In genomic region chr5:38466444-38467189, GRCh38 we compare ENCODE assay signal across 11 cellular contexts.
DNase-seq lines count a peak whose midpoint lies in the region; ATAC-seq, FAIRE-seq and TF ChIP-seq lines count a peak whose summit lies in the region.
"Had no signal": no experiment of that assay in that cellular context is flagged by ENCODE, and none has a peak within 500 bp of the region (broad histone marks: within the 10 kb centered on the region; RNA-seq: fewer than 3 reads in every experiment).

No MANE protein-coding gene starts in this region.

- H3K4me3 ChIP-seq in AG10803 (ENCODE audit: low read length) (no peak overlapping the region), heart left ventricle (no peak overlapping the region)
- H3K4me3 ChIP-seq: cardiac muscle cell had no signal

- H3K9me3 ChIP-seq in heart left ventricle = no peaks in the 10 kb centered on the region

- no peak for FAIRE-seq in RCC 7860 (lab: Jason Lieb, UNC)
- FAIRE-seq: GM12892 had no signal

- WGBS in heart left ventricle, 4 donors = 41 to 58% (median 46%) methylated on average over 18 to 23 of the region's 23 CpGs

- intact Hi-C loops in heart left ventricle (cut with DNase I) = no loop called here
- intact Hi-C loops in posterior cingulate gyrus (cut with DNase I) = no loop called here

- peaks cover 17 to 82% (median 71%) of the 10 kb centered on the region in 12 donors for H3K4me1 ChIP-seq in heart left ventricle

- DNase-seq in AG10803 (ENCODE audit: low read depth) = peak; percentile 60
- peak; percentile 11 for DNase-seq in astrocyte of the hippocampus (ENCODE audit: low read depth, low spot score)
- DNase-seq in heart left ventricle = peak; percentile 76 to 87 (median 83)
- DNase-seq in posterior cingulate gyrus = peak; percentile 32 to 89 (median 60)
- DNase-seq in RCC 7860 (ENCODE audit: low spot score) = no peak

- TF ChIP-seq POLR2A in heart left ventricle (IDR thresholded peaks at IDR 0.05) (no peak), GM18505 (IDR thresholded peaks at IDR 0.05; ENCODE audit: borderline replicate concordance, extremely low read depth, insufficient read depth, insufficient read length) (no peak)

- H3K27me3 ChIP-seq in heart left ventricle = peaks cover 0 to 46% (median 0%) of the 10 kb centered on the region in 9 donors
- H3K27me3 ChIP-seq: cardiac muscle cell had no signal

- no peaks in the 10 kb centered on the region for H3K36me3 ChIP-seq in heart left ventricle
- H3K36me3 ChIP-seq: cardiac muscle cell had no signal

- peak; percentile 61 to 75 (median 66) for ATAC-seq in heart left ventricle
- ATAC-seq in HG03457 (IDR thresholded peaks at IDR 0.05; ENCODE audit: unreplicated experiment) = no peak
- ATAC-seq in HG03520 (IDR thresholded peaks at IDR 0.05; ENCODE audit: unreplicated experiment) = no peak
- ATAC-seq in GM18505 (IDR thresholded peaks at IDR 0.05; ENCODE audit: unreplicated experiment) = no peak
- ATAC-seq: activated CD4-positive, CD25-positive, alpha-beta regulatory T cell treated with anti-CD3 and anti-CD28 coated beads, Interleukin-2, amount 50 U/mL, for 24 hours had no signal

- H3K27ac ChIP-seq in heart left ventricle = peak overlapping the region; percentile 62 to 88 (median 80)
- H3K27ac ChIP-seq: cardiac muscle cell had no signal

- TF ChIP-seq CTCF in AG10803 (conservative IDR thresholded peaks at IDR 0.05; ENCODE audit: low read length) = no peak
- TF ChIP-seq CTCF in heart left ventricle (IDR thresholded peaks at IDR 0.05) = no peak

Comparison
In these comparisons a context has a peak if more than half of its experiments do, and no peak if none do; other contexts are left out.
1. ATAC-seq: peak in heart left ventricle (4 of 4); none in HG03457 (single experiment), HG03520 (single experiment) and GM18505 (single experiment).